In the genomic region with DNA sequence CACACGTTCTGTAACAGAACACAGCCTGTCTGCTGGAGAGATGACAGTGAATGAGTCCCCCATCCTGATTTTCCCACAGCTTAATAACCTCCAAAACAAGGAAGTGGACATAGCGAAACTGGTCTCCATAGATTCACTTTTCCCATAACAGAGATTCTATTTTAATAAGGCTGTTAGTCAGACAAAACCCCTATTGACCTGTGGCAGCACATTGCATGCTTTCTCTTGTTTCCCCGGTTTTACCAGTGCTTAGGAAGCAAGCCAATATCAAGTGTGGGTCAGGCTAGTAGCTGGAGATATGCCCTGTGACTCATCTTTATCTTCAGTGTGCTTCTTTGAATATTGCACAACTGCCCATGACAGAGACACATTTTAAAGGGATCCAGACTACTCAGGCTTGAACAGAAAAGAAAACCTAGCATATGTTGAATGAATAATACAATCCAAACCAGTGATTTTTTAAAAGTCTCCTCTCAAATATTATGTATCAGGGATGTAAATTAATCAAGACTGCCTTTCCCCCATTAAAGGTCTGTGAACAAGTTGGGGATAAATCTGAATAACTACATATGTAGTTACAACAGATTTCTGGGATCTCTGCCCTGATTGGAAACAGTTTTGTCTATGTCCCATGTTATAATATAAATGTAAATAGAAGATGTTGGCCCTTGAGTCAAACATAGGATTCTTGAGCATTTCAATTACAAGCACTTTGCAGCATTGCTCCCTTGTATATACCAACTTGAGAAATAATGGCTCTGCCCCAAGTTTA, we compare ENCODE assay signal across 8 cellular contexts. TPM values are rescaled to one million over a fixed set of nuclear protein-coding genes. Genes with fewer than 3 reads are reported as not detected.
DNase-seq lines count a peak whose midpoint lies in the region; ATAC-seq and TF ChIP-seq lines count a peak whose summit lies in the region.

No MANE protein-coding gene starts in this region.

- no peaks in the 10 kb centered on the region for H3K27me3 Mint-ChIP-seq in Caco-2 (ENCODE audit: insufficient read depth, unreplicated experiment)

- no peaks in the 10 kb centered on the region for H3K9me3 Mint-ChIP-seq in Caco-2 (ENCODE audit: unreplicated experiment)

- peak; percentile 42 to 43 for DNase-seq in Caco-2
- peak; percentile 99 for DNase-seq in PC-3
- DNase-seq in omental fat pad (ENCODE audit: low spot score) = no peak
- no peak for DNase-seq in NCI-H774 (lab: John Stamatoyannopoulos, UW)
- no peak for DNase-seq in stimulated activated CD4-positive, alpha-beta T cell treated with anti-CD3 and anti-CD28 coated beads, Interleukin-4, amount 100 ng/mL, for 4 hours
- no peak for DNase-seq in stimulated activated CD8-positive, alpha-beta memory T cell treated with anti-CD3 and anti-CD28 coated beads, Interleukin-4, amount 100 ng/mL, for 48 hours

- H3F3A ChIP-seq in PC-3 (ENCODE audit: low read length, unreplicated experiment) = peaks cover 4% of the 10 kb centered on the region

- peak overlapping the region; percentile 61 for H3K9ac ChIP-seq in PC-3 (ENCODE audit: low read length)

- CTCF ChIA-PET in Caco-2 (lab: Charles Lee) (no interaction called here), PC-3 (lab: Charles Lee) (no interaction called here)

- no peaks in the 10 kb centered on the region for H4K20me1 ChIP-seq in PC-3 (ENCODE audit: low read length)

- H2AFZ ChIP-seq in PC-3 (ENCODE audit: low read length) = no peak overlapping the region

- H3K27ac Mint-ChIP-seq in Caco-2 (ENCODE audit: unreplicated experiment) = no peak overlapping the region

- H3K27ac ChIP-seq in PC-3 (ENCODE audit: low read length) = peak overlapping the region; percentile 91

- H3K4me2 ChIP-seq in PC-3 (ENCODE audit: low read length) = peak overlapping the region; percentile 62

- no peak overlapping the region for H3K4me3 Mint-ChIP-seq in Caco-2 (ENCODE audit: unreplicated experiment)

- H3K27me3 ChIP-seq in Caco-2 (replicated peaks; ENCODE audit: control insufficient read depth, insufficient read depth, low read length) (no peaks in the 10 kb centered on the region), PC-3 (ENCODE audit: low read length) (no peaks in the 10 kb centered on the region)

- H3K36me3 Mint-ChIP-seq in Caco-2 (ENCODE audit: insufficient read depth, unreplicated experiment) = no peaks in the 10 kb centered on the region

- H3K9me2 ChIP-seq in PC-3 (replicated peaks; ENCODE audit: low read length) = no peaks in the 10 kb centered on the region

- no peaks in the 10 kb centered on the region; the same call in 1 of the 2 replicates for H3K9me3 ChIP-seq in Caco-2
- no peaks in the 10 kb centered on the region for H3K9me3 ChIP-seq in PC-3 (ENCODE audit: low read length)

- no peak overlapping the region for H3K4me3 ChIP-seq in Caco-2 (ENCODE audit: low read depth, low read length)
- peak overlapping the region; percentile 10; the same call in 1 of the 2 replicates for H3K4me3 ChIP-seq in PC-3 (ENCODE audit: low read length)

- H3K4me1 ChIP-seq in Caco-2 (peaks cover 9% of the 10 kb centered on the region; the same call in 1 of the 2 replicates), PC-3 (ENCODE audit: insufficient read depth, low read length) (peaks cover 22% of the 10 kb centered on the region)

- intact Hi-C loops in Caco-2 (cut with micrococcal nuclease; ENCODE audit: unreplicated experiment) (no loop called here), PC-3 (cut with micrococcal nuclease) (no loop called here)

- BruUV-seq in Caco-2 (replicated peaks; lab: Mats Ljungman, UMichigan) (no TSS peak), PC-3 (replicated peaks; lab: Mats Ljungman, UMichigan) (no TSS peak)

- ATAC-seq in PC-3 = peak; percentile 65
- peak; percentile 99 for ATAC-seq in esophagus mucosa
- ATAC-seq in omental fat pad (ENCODE audit: low FRiP score) = peak; percentile 100
- no peak for ATAC-seq in GM19035 (IDR thresholded peaks at IDR 0.05; ENCODE audit: unreplicated experiment)

- POLR2A ChIA-PET in Caco-2 (lab: Charles Lee) = no interaction called here
- POLR2A ChIA-PET in PC-3 (lab: Charles Lee; ENCODE audit: unreplicated experiment) = interaction anchor here (0.6 kb wide), 1 partner anchor 504 kb away, joined by 3 read pairs; no protein-coding TSS in a partner anchor

- TF ChIP-seq CTCF in Caco-2 (IDR thresholded peaks at IDR 0.05; ENCODE audit: insufficient read depth in 1 of 2, low read depth in 1 of 2, low read length in 1 of 2, severe bottlenecking in 1 of 2, unreplicated experiment in 1 of 2) = no peak
- TF ChIP-seq CTCF in PC-3 (conservative IDR thresholded peaks at IDR 0.05; ENCODE audit: low read depth, low read length) = no peak
- TF ChIP-seq CTCF in omental fat pad (IDR thresholded peaks at IDR 0.05) = no peak

- H3K36me3 ChIP-seq in Caco-2 (ENCODE audit: control insufficient read depth, insufficient read depth, low read length) = no peaks in the 10 kb centered on the region
- no peaks in the 10 kb centered on the region for H3K36me3 ChIP-seq in PC-3 (ENCODE audit: low read depth, low read length)

- no peaks in the 10 kb centered on the region for H3K79me2 ChIP-seq in PC-3 (ENCODE audit: low read length)

- H3K4me1 Mint-ChIP-seq in Caco-2 (ENCODE audit: low read depth, unreplicated experiment) = no peaks in the 10 kb centered on the region

RNA-seq across cellular contexts. Expression of a gene that starts 11.9 kb away (rescaled TPM):
- total RNA-seq in Caco-2 (2022) (not detected in 2 replicates), PC-3 (2014; rRNA removed) (0.46 and 1.5 TPM in 2 replicates), esophagus mucosa (1.6 TPM), omental fat pad (not detected)

RNA-seq across cellular contexts. Expression of a gene that starts 54.9 kb away (rescaled TPM):
- not detected in 2 replicates for total RNA-seq in Caco-2 (2022)
- not detected in 2 replicates for total RNA-seq in PC-3 (2014; rRNA removed)
- not detected for total RNA-seq in esophagus mucosa
- not detected for total RNA-seq in omental fat pad

Comparison
In these comparisons a context has a peak if more than half of its experiments do, and no peak if none do; other contexts are left out.
1. DNase-seq: peak in Caco-2 (2 of 2) and PC-3 (single experiment); none in omental fat pad (single experiment), NCI-H774 (single experiment), stimulated activated CD4-positive, alpha-beta T cell treated with anti-CD3 and anti-CD28 coated beads, Interleukin-4, amount 100 ng/mL, for 4 hours (0 of 2) and stimulated activated CD8-positive, alpha-beta memory T cell treated with anti-CD3 and anti-CD28 coated beads, Interleukin-4, amount 100 ng/mL, for 48 hours (single experiment).